In the genomic region with DNA sequence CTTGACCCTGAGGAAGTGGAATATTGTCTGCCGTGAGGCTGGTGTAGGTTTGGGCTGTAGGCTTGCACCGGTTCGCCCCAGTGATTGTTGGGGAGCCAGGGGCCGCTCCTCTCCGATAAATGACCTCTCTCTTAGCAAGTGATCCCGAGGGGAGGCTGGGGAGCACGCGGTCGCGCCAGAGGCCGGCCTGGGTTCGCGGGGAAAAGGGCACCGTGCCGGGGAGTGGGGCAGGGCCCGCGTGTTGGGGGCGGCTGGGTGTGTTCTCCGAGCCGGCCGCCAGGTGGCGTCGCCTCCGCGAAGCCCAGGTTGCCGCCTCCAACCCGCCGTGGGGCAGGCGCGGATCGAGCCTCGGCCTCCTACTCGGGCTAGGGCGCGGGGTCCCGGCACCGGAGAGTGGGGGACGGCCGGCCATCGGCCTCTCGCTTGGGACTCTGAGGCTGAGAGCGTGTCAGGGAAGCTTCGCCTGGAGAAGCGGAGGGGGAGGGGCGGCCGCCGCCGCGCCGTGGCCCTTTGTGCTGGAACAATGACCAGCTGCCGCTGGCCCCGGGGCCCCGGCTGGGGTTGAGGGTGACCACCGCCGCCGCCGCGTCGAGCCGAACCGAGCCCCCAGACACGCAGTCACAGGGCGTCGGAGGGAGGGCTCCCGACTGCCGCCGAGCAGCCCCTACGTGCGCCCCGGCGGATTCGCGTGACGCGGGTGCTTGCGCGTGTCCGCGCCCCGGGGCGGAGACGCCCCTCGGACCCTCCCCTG, we compare ENCODE assay signal across 1 cellular context.
TF ChIP-seq lines count a peak whose summit lies in the region.

No MANE protein-coding gene starts in this region.

TF ChIP-seq in K562, 482 proteins besides CTCF, POLR2A, EP300 and RAD21 (continued from another document and continues in another):
- TF ChIP-seq, protein P1, sequence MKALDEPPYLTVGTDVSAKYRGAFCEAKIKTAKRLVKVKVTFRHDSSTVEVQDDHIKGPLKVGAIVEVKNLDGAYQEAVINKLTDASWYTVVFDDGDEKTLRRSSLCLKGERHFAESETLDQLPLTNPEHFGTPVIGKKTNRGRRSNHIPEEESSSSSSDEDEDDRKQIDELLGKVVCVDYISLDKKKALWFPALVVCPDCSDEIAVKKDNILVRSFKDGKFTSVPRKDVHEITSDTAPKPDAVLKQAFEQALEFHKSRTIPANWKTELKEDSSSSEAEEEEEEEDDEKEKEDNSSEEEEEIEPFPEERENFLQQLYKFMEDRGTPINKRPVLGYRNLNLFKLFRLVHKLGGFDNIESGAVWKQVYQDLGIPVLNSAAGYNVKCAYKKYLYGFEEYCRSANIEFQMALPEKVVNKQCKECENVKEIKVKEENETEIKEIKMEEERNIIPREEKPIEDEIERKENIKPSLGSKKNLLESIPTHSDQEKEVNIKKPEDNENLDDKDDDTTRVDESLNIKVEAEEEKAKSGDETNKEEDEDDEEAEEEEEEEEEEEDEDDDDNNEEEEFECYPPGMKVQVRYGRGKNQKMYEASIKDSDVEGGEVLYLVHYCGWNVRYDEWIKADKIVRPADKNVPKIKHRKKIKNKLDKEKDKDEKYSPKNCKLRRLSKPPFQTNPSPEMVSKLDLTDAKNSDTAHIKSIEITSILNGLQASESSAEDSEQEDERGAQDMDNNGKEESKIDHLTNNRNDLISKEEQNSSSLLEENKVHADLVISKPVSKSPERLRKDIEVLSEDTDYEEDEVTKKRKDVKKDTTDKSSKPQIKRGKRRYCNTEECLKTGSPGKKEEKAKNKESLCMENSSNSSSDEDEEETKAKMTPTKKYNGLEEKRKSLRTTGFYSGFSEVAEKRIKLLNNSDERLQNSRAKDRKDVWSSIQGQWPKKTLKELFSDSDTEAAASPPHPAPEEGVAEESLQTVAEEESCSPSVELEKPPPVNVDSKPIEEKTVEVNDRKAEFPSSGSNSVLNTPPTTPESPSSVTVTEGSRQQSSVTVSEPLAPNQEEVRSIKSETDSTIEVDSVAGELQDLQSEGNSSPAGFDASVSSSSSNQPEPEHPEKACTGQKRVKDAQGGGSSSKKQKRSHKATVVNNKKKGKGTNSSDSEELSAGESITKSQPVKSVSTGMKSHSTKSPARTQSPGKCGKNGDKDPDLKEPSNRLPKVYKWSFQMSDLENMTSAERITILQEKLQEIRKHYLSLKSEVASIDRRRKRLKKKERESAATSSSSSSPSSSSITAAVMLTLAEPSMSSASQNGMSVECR (CRISPR knock-in tag; IDR thresholded peaks at IDR 0.05) = peak; percentile 59
- 0 out of 2 replicates have a peak, but pooled peaks have one; percentile 31 for TF ChIP-seq ZNF175 (CRISPR knock-in tag; IDR thresholded peaks at IDR 0.05; ENCODE audit: low read depth)
- no peak for TF ChIP-seq ZNF444 (CRISPR knock-in tag; IDR thresholded peaks at IDR 0.05)
- TF ChIP-seq U2AF2 (optimal IDR thresholded peaks at IDR 0.05; ENCODE audit: low read depth, low read length) = no peak
- no peak for TF ChIP-seq ZNF354B (CRISPR knock-in tag; IDR thresholded peaks at IDR 0.05)
- no peak for TF ChIP-seq KHSRP (IDR thresholded peaks at IDR 0.05)
- TF ChIP-seq, protein P2, sequence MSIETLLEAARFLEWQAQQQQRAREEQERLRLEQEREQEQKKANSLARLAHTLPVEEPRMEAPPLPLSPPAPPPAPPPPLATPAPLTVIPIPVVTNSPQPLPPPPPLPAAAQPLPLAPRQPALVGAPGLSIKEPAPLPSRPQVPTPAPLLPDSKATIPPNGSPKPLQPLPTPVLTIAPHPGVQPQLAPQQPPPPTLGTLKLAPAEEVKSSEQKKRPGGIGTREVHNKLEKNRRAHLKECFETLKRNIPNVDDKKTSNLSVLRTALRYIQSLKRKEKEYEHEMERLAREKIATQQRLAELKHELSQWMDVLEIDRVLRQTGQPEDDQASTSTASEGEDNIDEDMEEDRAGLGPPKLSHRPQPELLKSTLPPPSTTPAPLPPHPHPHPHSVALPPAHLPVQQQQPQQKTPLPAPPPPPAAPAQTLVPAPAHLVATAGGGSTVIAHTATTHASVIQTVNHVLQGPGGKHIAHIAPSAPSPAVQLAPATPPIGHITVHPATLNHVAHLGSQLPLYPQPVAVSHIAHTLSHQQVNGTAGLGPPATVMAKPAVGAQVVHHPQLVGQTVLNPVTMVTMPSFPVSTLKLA (conservative IDR thresholded peaks at IDR 0.05) = peak; percentile 56 to 72
- no peak for TF ChIP-seq LCOR (CRISPR knock-in tag; IDR thresholded peaks at IDR 0.05)
- TF ChIP-seq SMAD1 (IDR thresholded peaks at IDR 0.05; ENCODE audit: low read depth, low read length, partially characterized antibody) = peak; percentile 29
- TF ChIP-seq ZNF778 (CRISPR knock-in tag; IDR thresholded peaks at IDR 0.05) = no peak
- no peak for TF ChIP-seq ZBTB34 (CRISPR knock-in tag; IDR thresholded peaks at IDR 0.05)
- TF ChIP-seq BCOR (IDR thresholded peaks at IDR 0.05) = no peak
- no peak for TF ChIP-seq XRCC3 (IDR thresholded peaks at IDR 0.05)
- no peak for TF ChIP-seq MXI1 (IDR thresholded peaks at IDR 0.05; ENCODE audit: low read depth, low read length)
- TF ChIP-seq NBN (IDR thresholded peaks at IDR 0.05; ENCODE audit: low read depth) = no peak
- no peak for TF ChIP-seq CGGBP1 (CRISPR knock-in tag; IDR thresholded peaks at IDR 0.05)
- no peak for TF ChIP-seq NFRKB (IDR thresholded peaks at IDR 0.05; ENCODE audit: low read depth)
- TF ChIP-seq ZZZ3 (IDR thresholded peaks at IDR 0.05) = no peak
- no peak for TF ChIP-seq ZNF707 (CRISPR knock-in tag; conservative IDR thresholded peaks at IDR 0.05)
- TF ChIP-seq, protein P3, sequence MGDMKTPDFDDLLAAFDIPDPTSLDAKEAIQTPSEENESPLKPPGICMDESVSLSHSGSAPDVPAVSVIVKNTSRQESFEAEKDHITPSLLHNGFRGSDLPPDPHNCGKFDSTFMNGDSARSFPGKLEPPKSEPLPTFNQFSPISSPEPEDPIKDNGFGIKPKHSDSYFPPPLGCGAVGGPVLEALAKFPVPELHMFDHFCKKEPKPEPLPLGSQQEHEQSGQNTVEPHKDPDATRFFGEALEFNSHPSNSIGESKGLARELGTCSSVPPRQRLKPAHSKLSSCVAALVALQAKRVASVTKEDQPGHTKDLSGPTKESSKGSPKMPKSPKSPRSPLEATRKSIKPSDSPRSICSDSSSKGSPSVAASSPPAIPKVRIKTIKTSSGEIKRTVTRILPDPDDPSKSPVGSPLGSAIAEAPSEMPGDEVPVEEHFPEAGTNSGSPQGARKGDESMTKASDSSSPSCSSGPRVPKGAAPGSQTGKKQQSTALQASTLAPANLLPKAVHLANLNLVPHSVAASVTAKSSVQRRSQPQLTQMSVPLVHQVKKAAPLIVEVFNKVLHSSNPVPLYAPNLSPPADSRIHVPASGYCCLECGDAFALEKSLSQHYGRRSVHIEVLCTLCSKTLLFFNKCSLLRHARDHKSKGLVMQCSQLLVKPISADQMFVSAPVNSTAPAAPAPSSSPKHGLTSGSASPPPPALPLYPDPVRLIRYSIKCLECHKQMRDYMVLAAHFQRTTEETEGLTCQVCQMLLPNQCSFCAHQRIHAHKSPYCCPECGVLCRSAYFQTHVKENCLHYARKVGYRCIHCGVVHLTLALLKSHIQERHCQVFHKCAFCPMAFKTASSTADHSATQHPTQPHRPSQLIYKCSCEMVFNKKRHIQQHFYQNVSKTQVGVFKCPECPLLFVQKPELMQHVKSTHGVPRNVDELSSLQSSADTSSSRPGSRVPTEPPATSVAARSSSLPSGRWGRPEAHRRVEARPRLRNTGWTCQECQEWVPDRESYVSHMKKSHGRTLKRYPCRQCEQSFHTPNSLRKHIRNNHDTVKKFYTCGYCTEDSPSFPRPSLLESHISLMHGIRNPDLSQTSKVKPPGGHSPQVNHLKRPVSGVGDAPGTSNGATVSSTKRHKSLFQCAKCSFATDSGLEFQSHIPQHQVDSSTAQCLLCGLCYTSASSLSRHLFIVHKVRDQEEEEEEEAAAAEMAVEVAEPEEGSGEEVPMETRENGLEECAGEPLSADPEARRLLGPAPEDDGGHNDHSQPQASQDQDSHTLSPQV (IDR thresholded peaks at IDR 0.05) = peak; percentile 60
- TF ChIP-seq POU5F1 (IDR thresholded peaks at IDR 0.05; ENCODE audit: borderline replicate concordance, low read depth, low read length, partially characterized antibody) = no peak
- no peak for TF ChIP-seq ZKSCAN1 (IDR thresholded peaks at IDR 0.05; ENCODE audit: low read depth, low read length)
- TF ChIP-seq SRF (CRISPR knock-in tag; IDR thresholded peaks at IDR 0.05) = no peak
- no peak for TF ChIP-seq ZNF3 (CRISPR knock-in tag; IDR thresholded peaks at IDR 0.05)
- TF ChIP-seq HDAC8 (tag; IDR thresholded peaks at IDR 0.05) = no peak
- no peak for TF ChIP-seq ZNF174 (CRISPR knock-in tag; IDR thresholded peaks at IDR 0.05)
- TF ChIP-seq BMI1 (IDR thresholded peaks at IDR 0.05; ENCODE audit: low read length) = no peak
- peak; percentile 77 for TF ChIP-seq RBFOX2 (IDR thresholded peaks at IDR 0.05; ENCODE audit: low read depth, low read length)
- no peak for TF ChIP-seq REST (CRISPR knock-in tag; IDR thresholded peaks at IDR 0.05; ENCODE audit: low read depth)
- no peak for TF ChIP-seq CC2D1A (IDR thresholded peaks at IDR 0.05)
- TF ChIP-seq, protein P4, sequence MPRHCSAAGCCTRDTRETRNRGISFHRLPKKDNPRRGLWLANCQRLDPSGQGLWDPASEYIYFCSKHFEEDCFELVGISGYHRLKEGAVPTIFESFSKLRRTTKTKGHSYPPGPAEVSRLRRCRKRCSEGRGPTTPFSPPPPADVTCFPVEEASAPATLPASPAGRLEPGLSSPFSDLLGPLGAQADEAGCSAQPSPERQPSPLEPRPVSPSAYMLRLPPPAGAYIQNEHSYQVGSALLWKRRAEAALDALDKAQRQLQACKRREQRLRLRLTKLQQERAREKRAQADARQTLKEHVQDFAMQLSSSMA (CRISPR knock-in tag; IDR thresholded peaks at IDR 0.05) = no peak
- TF ChIP-seq USF2 (CRISPR knock-in tag; IDR thresholded peaks at IDR 0.05) = no peak
- TF ChIP-seq TRIM24 (IDR thresholded peaks at IDR 0.05) = no peak
- TF ChIP-seq ZNF316 (IDR thresholded peaks at IDR 0.05) = no peak
- TF ChIP-seq DACH1 (IDR thresholded peaks at IDR 0.05; ENCODE audit: partially characterized antibody) = no peak
- TF ChIP-seq, protein P5, sequence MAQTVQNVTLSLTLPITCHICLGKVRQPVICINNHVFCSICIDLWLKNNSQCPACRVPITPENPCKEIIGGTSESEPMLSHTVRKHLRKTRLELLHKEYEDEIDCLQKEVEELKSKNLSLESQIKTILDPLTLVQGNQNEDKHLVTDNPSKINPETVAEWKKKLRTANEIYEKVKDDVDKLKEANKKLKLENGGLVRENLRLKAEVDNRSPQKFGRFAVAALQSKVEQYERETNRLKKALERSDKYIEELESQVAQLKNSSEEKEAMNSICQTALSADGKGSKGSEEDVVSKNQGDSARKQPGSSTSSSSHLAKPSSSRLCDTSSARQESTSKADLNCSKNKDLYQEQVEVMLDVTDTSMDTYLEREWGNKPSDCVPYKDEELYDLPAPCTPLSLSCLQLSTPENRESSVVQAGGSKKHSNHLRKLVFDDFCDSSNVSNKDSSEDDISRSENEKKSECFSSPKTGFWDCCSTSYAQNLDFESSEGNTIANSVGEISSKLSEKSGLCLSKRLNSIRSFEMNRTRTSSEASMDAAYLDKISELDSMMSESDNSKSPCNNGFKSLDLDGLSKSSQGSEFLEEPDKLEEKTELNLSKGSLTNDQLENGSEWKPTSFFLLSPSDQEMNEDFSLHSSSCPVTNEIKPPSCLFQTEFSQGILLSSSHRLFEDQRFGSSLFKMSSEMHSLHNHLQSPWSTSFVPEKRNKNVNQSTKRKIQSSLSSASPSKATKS (CRISPR knock-in tag; IDR thresholded peaks at IDR 0.05) = no peak
